8 cellular contexts compared by ENCODE assay signal in the genomic region with DNA sequence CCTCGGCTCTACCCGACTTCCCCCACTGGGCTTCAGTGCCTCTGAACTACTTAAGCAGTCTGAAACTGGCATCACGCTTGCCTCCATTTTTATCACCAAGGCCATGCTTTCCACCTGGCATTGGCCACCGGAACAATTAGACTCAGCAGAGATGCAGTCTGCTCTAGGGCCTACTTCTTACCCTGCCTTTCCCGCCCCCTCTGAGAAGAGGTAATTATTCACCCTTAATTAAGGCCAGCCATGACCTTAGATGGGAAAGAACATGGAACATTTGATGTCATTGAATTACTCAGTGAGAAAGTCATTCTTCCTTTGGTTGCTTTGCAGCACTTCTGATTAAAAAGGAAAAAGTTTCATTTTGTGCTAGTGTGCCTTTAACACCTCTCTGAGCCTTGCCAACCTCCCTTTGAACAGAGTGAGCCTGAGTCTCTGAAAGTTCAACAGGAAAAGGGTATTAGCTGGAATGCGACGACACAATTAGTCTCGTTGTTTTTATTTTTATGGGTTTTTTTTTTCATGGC.
DNase-seq lines count a peak whose midpoint lies in the region; ATAC-seq and FAIRE-seq lines count a peak whose summit lies in the region.
"Had no signal": no experiment of that assay in that cellular context is flagged by ENCODE, and none has a peak within 500 bp of the region (broad histone marks: within the 10 kb centered on the region; RNA-seq: fewer than 3 reads in every experiment).

No MANE protein-coding gene starts in this region.

- peak overlapping the region; percentile 74 for H3K9ac ChIP-seq in adipocyte (ENCODE audit: low read length)

- peak overlapping the region; percentile 17 to 26 for H3K4me3 Mint-ChIP-seq in stimulated activated naive B cell treated with anti-CD40 and anti-IgM and Interleukin-4, amounts not matched to agents 10 μg/mL and 1 μg/mL and 100 μg/mL, for 72 hours

- H3K9me3 ChIP-seq in adipocyte (ENCODE audit: control insufficient read depth, low read length), result no peaks in the 10 kb centered on the region

- H3K27me3 Mint-ChIP-seq in stimulated activated naive B cell treated with anti-CD40 and anti-IgM and Interleukin-4, amounts not matched to agents 10 μg/mL and 1 μg/mL and 100 μg/mL, for 72 hours, result peaks cover 9 to 11% of the 10 kb centered on the region in 2 donors

- H3K4me1 ChIP-seq in adipocyte (ENCODE audit: control insufficient read depth, insufficient read depth, low read length), result peaks cover 32% of the 10 kb centered on the region

- H3K36me3 Mint-ChIP-seq in stimulated activated naive B cell treated with anti-CD40 and anti-IgM and Interleukin-4, amounts not matched to agents 10 μg/mL and 1 μg/mL and 100 μg/mL, for 72 hours, result peaks cover 0 to 1% of the 10 kb centered on the region in 2 donors

- H3K4me1 Mint-ChIP-seq in stimulated activated naive B cell treated with anti-CD40 and anti-IgM and Interleukin-4, amounts not matched to agents 10 μg/mL and 1 μg/mL and 100 μg/mL, for 72 hours, result peaks cover 31 to 55% of the 10 kb centered on the region in 2 donors

- H3K27me3 ChIP-seq in adipocyte (replicated peaks; ENCODE audit: control insufficient read depth, insufficient read depth, low read length), result no peaks in the 10 kb centered on the region

- ATAC-seq in stimulated activated naive B cell treated with anti-CD40 and anti-IgM and Interleukin-4, amounts not matched to agents 10 μg/mL and 1 μg/mL and 100 μg/mL, for 72 hours (replicated peaks), result peak; percentile 78 to 79
- no peak for ATAC-seq in HG03108 (IDR thresholded peaks at IDR 0.05; ENCODE audit: unreplicated experiment)

- FAIRE-seq in RCC 7860 (lab: Jason Lieb, UNC), result no peak

- no peaks in the 10 kb centered on the region for H3K36me3 ChIP-seq in adipocyte (ENCODE audit: control insufficient read depth, insufficient read depth, low read length, severe bottlenecking)

- peak; percentile 58 for DNase-seq in RCC 7860 (ENCODE audit: low spot score)
- DNase-seq in adipocyte (ENCODE audit: low read depth), result peak; percentile 63
- DNase-seq in lung microvascular endothelial cell (ENCODE audit: low read depth in 2 of 2), result peak; percentile 83
- peak; percentile 50 for DNase-seq in stimulated activated naive B cell treated with anti-CD40 and anti-IgM and Interleukin-4, amounts not matched to agents 10 μg/mL and 1 μg/mL and 100 μg/mL, for 72 hours
- no peak for DNase-seq in NCI-H1694 treated with DMSO at 0.1 percent for 48 hours (lab: John Stamatoyannopoulos, UW)
- DNase-seq in T1000 (lab: John Stamatoyannopoulos, UW), result no peak
- DNase-seq: NCI-H1048 had no signal

- H3K27ac Mint-ChIP-seq in stimulated activated naive B cell treated with anti-CD40 and anti-IgM and Interleukin-4, amounts not matched to agents 10 μg/mL and 1 μg/mL and 100 μg/mL, for 72 hours, result peak overlapping the region; percentile 87

- H3K4me3 ChIP-seq in adipocyte (ENCODE audit: low read length), result no peak overlapping the region

- no peaks in the 10 kb centered on the region for H3K9me3 Mint-ChIP-seq in stimulated activated naive B cell treated with anti-CD40 and anti-IgM and Interleukin-4, amounts not matched to agents 10 μg/mL and 1 μg/mL and 100 μg/mL, for 72 hours

Comparison
In these comparisons a context has a peak if more than half of its experiments do, and no peak if none do; other contexts are left out.
1. DNase-seq: peak in RCC 7860 (single experiment), adipocyte (single experiment), lung microvascular endothelial cell (2 of 2) and stimulated activated naive B cell treated with anti-CD40 and anti-IgM and Interleukin-4, amounts not matched to agents 10 μg/mL and 1 μg/mL and 100 μg/mL, for 72 hours (single experiment); none in NCI-H1694 treated with DMSO at 0.1 percent for 48 hours (single experiment) and T1000 (single experiment).